Comparison of ENCODE assay signal across 8 cellular contexts in the genomic region with DNA sequence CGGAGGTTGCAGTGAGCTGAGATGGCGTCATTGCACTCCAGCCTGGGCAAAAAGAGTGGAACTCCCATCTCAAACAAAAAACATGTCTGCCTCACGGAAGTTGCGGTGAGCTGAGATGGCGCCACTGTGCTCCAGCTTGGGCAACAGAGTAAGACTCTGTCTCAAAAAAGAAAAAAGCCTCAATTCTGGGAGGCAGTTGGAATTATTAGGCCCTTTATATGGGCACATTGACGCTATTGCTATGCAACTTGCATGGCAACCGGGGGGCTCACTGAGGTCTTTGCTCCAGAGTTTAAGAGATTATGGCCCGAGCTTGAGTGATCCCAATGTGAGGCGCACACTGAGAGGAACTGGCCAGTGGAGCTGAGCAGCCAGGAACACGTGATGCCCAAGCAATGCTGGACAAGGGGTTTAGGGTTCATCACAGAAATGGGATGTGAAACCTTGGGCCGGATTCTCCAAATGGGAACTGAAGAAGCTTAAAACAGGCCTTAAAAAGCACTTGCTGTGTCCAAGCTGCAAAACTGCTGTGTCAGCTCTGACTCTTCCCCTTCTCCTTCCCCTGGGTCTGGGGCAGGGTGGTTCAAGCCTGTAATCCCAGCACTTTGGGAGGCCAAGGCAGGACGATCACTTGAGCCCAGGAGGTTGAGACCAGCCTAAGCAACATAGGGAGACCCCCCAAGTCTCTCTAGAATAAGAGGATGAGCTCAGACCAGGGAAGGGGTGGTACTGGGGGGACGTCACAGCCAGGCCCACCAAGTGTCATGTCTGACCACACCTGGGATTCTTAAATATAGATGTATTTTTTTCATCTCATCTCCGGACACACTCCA. TPM values are rescaled to one million over a fixed set of nuclear protein-coding genes. Genes with fewer than 3 reads are reported as not detected.
DNase-seq lines count a peak whose midpoint lies in the region; ATAC-seq, FAIRE-seq and TF ChIP-seq lines count a peak whose summit lies in the region.

No MANE protein-coding gene starts in this region.

- H3K9me3 Mint-ChIP-seq in CD8-positive, alpha-beta memory T cell: no peaks in the 10 kb centered on the region
- H3K9me3 Mint-ChIP-seq in memory B cell: no peaks in the 10 kb centered on the region

- 70 to 91% methylated on average over 14 of the region's 14 CpGs for WGBS in body of pancreas, 2 donors

- peaks cover 5 to 60% (median 5%) of the 10 kb centered on the region in 3 donors for H3K36me3 Mint-ChIP-seq in CD8-positive, alpha-beta memory T cell
- peaks cover 13% of the 10 kb centered on the region for H3K36me3 Mint-ChIP-seq in memory B cell

- TF ChIP-seq CTCF in body of pancreas (IDR thresholded peaks at IDR 0.05): no peak

- intact Hi-C loops in body of pancreas (cut with DNase I): no loop called here

- POLR2A ChIA-PET in CD8-positive, alpha-beta memory T cell (lab: Charles Lee): interaction anchor here (0.6 to 1.4 kb wide), 9 partner anchors 8 to 172 kb away, joined by 3 to 8 read pairs (median 5); partner anchors contain the start of genes DHDH, GYS1, NUCB1 and RUVBL2

- CTCF ChIA-PET in CD8-positive, alpha-beta memory T cell (lab: Charles Lee): interaction anchor here (1.1 to 5.2 kb wide), 6 partner anchors 9 to 172 kb away, joined by 3 to 40 read pairs (median 12); partner anchors contain the start of genes GYS1 and RUVBL2

- FAIRE-seq in urothelium cell line (lab: Jason Lieb, UNC): no peak

- H3K4me1 Mint-ChIP-seq in CD8-positive, alpha-beta memory T cell: peaks cover 48 to 63% (median 52%) of the 10 kb centered on the region in 3 donors
- H3K4me1 Mint-ChIP-seq in memory B cell: peaks cover 40% of the 10 kb centered on the region

- H3K36me3 ChIP-seq in CD8-positive, alpha-beta memory T cell (ENCODE audit: insufficient read depth, low read length): peaks cover 16% of the 10 kb centered on the region
- no peaks in the 10 kb centered on the region for H3K36me3 ChIP-seq in body of pancreas (replicated peaks in 1 of 2; ENCODE audit: insufficient read depth in 1 of 2, low read depth in 2 of 2)

- no peak for DNase-seq in CD8-positive, alpha-beta memory T cell
- DNase-seq in M059J (ENCODE audit: low read depth) (peak; percentile 64), body of pancreas (peak in 3 of 4 donors; percentile 23 to 75 (median 25)), memory B cell (ENCODE audit: low spot score in 2 of 2) (no peak), NCI-H774 (lab: John Stamatoyannopoulos, UW) (no peak), NCI-H446 treated with DMSO at 0.1 percent for 48 hours (lab: John Stamatoyannopoulos, UW) (no peak), urothelium cell line (ENCODE audit: low spot score) (no peak), NCI-H2081 (lab: John Stamatoyannopoulos, UW) (no peak)

- H3K27ac Mint-ChIP-seq in CD8-positive, alpha-beta memory T cell: peak overlapping the region in 3 of 8 donors; percentile 43 to 90 (median 46)
- no peak overlapping the region for H3K27ac Mint-ChIP-seq in memory B cell

- H3K4me3 ChIP-seq in CD8-positive, alpha-beta memory T cell (ENCODE audit: low read length): no peak overlapping the region
- no peak overlapping the region for H3K4me3 ChIP-seq in body of pancreas

- H3K27me3 Mint-ChIP-seq in CD8-positive, alpha-beta memory T cell: peaks cover 0 to 8% of the 10 kb centered on the region in 2 donors
- no peaks in the 10 kb centered on the region for H3K27me3 Mint-ChIP-seq in memory B cell

- H3K4me3 Mint-ChIP-seq in CD8-positive, alpha-beta memory T cell: peak overlapping the region in 6 of 7 donors; percentile 29 to 100 (median 66)
- peak overlapping the region; percentile 11 for H3K4me3 Mint-ChIP-seq in memory B cell

- no peaks in the 10 kb centered on the region for H3K27me3 ChIP-seq in CD8-positive, alpha-beta memory T cell (ENCODE audit: insufficient read depth, low read length, poor library complexity, severe bottlenecking)
- H3K27me3 ChIP-seq in body of pancreas: no peaks in the 10 kb centered on the region

- peak overlapping the region; percentile 83 for H3K27ac ChIP-seq in CD8-positive, alpha-beta memory T cell (ENCODE audit: low read depth, low read length)
- H3K27ac ChIP-seq in body of pancreas: peak overlapping the region in 2 of 4 donors; percentile 89 to 91

- TF ChIP-seq POLR2A in body of pancreas (IDR thresholded peaks at IDR 0.05): peak in 1 of 3 donors; percentile 35

- H3K4me1 ChIP-seq in CD8-positive, alpha-beta memory T cell (ENCODE audit: insufficient read depth, low read length): peaks cover 34% of the 10 kb centered on the region
- peaks cover 32% of the 10 kb centered on the region for H3K4me1 ChIP-seq in body of pancreas

- no peaks in the 10 kb centered on the region for H3K9me3 ChIP-seq in CD8-positive, alpha-beta memory T cell (ENCODE audit: low read length)
- H3K9me3 ChIP-seq in body of pancreas: no peaks in the 10 kb centered on the region

- no peak for ATAC-seq in body of pancreas
- ATAC-seq in memory B cell (ENCODE audit: low read depth): no peak

RNA-seq across cellular contexts. Expression of gene FTL, which starts 2.5 kb away (rescaled TPM):
- 1,000 to 10,000 TPM; 1,478 to 1,489 TPM for total RNA-seq in CD8-positive, alpha-beta memory T cell
- polyA plus RNA-seq in CD8-positive, alpha-beta memory T cell: 4,521 TPM
- 3,106 and 3,231 TPM in 2 replicates for total RNA-seq in M059J (2014; rRNA removed; shearing (Covaris generic))
- total RNA-seq in body of pancreas: 1,000 to 10,000 TPM; 1,824 to 3,385 TPM

RNA-seq across cellular contexts. Expression of gene BAX, which starts 12.9 kb away (rescaled TPM):
- total RNA-seq in CD8-positive, alpha-beta memory T cell: 100 to 1,000 TPM; 315 to 331 TPM
- 79.5 TPM for polyA plus RNA-seq in CD8-positive, alpha-beta memory T cell
- 97.7 and 101 TPM in 2 replicates for total RNA-seq in M059J (2014; rRNA removed; shearing (Covaris generic))
- 10 to 100 TPM; 15.3 to 22.7 TPM for total RNA-seq in body of pancreas

RNA-seq across cellular contexts. Expression of gene GYS1, which starts 25.5 kb away (rescaled TPM):
- 10 to 100 TPM; 38.2 to 38.9 TPM for total RNA-seq in CD8-positive, alpha-beta memory T cell
- polyA plus RNA-seq in CD8-positive, alpha-beta memory T cell: 31.5 TPM
- total RNA-seq in M059J (2014; rRNA removed; shearing (Covaris generic)): 50.1 and 67.3 TPM in 2 replicates
- 10 to 100 TPM in 1 of 2 donors, 1 to 10 TPM in 1; 7.5 to 17.8 TPM for total RNA-seq in body of pancreas

RNA-seq across cellular contexts. Expression of gene RUVBL2, which starts 26.1 kb away (rescaled TPM):
- 100 to 1,000 TPM; 147 to 159 TPM for total RNA-seq in CD8-positive, alpha-beta memory T cell
- polyA plus RNA-seq in CD8-positive, alpha-beta memory T cell: 67.9 TPM
- total RNA-seq in M059J (2014; rRNA removed; shearing (Covaris generic)): 275 and 292 TPM in 2 replicates
- total RNA-seq in body of pancreas: 10 to 100 TPM; 46.5 to 47.2 TPM

RNA-seq across cellular contexts. Expression of gene DHDH, which starts 34.1 kb away (rescaled TPM):
- under 1 TPM; 0.42 to 0.53 TPM for total RNA-seq in CD8-positive, alpha-beta memory T cell
- 0.31 TPM for polyA plus RNA-seq in CD8-positive, alpha-beta memory T cell
- 0.15 TPM in 1 of 2 replicates, not detected in the other for total RNA-seq in M059J (2014; rRNA removed; shearing (Covaris generic))
- not detected for total RNA-seq in body of pancreas

Comparison
In these comparisons a context has a peak if more than half of its experiments do, and no peak if none do; other contexts are left out.
1. DNase-seq: peak in M059J (single experiment) and body of pancreas (3 of 4); none in CD8-positive, alpha-beta memory T cell (0 of 5), memory B cell (0 of 2), NCI-H774 (single experiment), NCI-H446 treated with DMSO at 0.1 percent for 48 hours (single experiment), urothelium cell line (single experiment) and NCI-H2081 (0 of 2).